Comparison of ENCODE assay signal across 8 cellular contexts in genomic region chr10:14587540-14588083, GRCh38.
DNase-seq lines count a peak whose midpoint lies in the region; ATAC-seq and TF ChIP-seq lines count a peak whose summit lies in the region.

No MANE protein-coding gene starts in this region.

- no peaks in the 10 kb centered on the region for H3K27me3 ChIP-seq in CD8-positive, alpha-beta T cell (ENCODE audit: insufficient read depth, low read length)

- peak overlapping the region; percentile 78 for H3K4me3 Mint-ChIP-seq in CD8-positive, alpha-beta T cell
- H3K4me3 Mint-ChIP-seq in chondrocyte (ENCODE audit: unreplicated experiment) (no peak overlapping the region), osteocyte (ENCODE audit: unreplicated experiment) (peak overlapping the region; percentile 49)

- H3K4me1 ChIP-seq in CD8-positive, alpha-beta T cell (ENCODE audit: insufficient read depth, low read length): peaks cover 92% of the 10 kb centered on the region

- H3K27ac ChIP-seq in CD8-positive, alpha-beta T cell (ENCODE audit: low read depth, low read length): peak overlapping the region; percentile 71

- ATAC-seq in CD8-positive, alpha-beta T cell: peak; percentile 10
- ATAC-seq in HG03442 (IDR thresholded peaks at IDR 0.05; ENCODE audit: unreplicated experiment) (peak; percentile 7), HG02763 (IDR thresholded peaks at IDR 0.05; ENCODE audit: unreplicated experiment) (no peak)

- CTCF ChIA-PET in CD8-positive, alpha-beta T cell (lab: Charles Lee): interaction anchor here (0.7 to 1.5 kb wide), 6 partner anchors 8 to 236 kb away, joined by 3 to 6 read pairs (median 4); no protein-coding TSS in a partner anchor

- no peak for TF ChIP-seq CTCF in CD8-positive, alpha-beta T cell (IDR thresholded peaks at IDR 0.05)
- TF ChIP-seq CTCF in chondrocyte (IDR thresholded peaks at IDR 0.05): no peak
- TF ChIP-seq CTCF in osteocyte (IDR thresholded peaks at IDR 0.05): no peak

- H3K27ac Mint-ChIP-seq in CD8-positive, alpha-beta T cell: peak overlapping the region; percentile 97
- peak overlapping the region; percentile 87 for H3K27ac Mint-ChIP-seq in chondrocyte (ENCODE audit: unreplicated experiment)
- H3K27ac Mint-ChIP-seq in osteocyte (ENCODE audit: unreplicated experiment): peak overlapping the region; percentile 95

- POLR2A ChIA-PET in CD8-positive, alpha-beta T cell (lab: Charles Lee): interaction anchor here (0.5 to 3.1 kb wide), 9 partner anchors 12 to 506 kb away, joined by 3 to 12 read pairs (median 4); partner anchors contain the start of genes CDNF, HSPA14 and MSANTD7

- peak overlapping the region; percentile 34 for H3K4me3 ChIP-seq in CD8-positive, alpha-beta T cell (ENCODE audit: low read depth, low read length)

- peaks cover 19% of the 10 kb centered on the region for H3K36me3 Mint-ChIP-seq in CD8-positive, alpha-beta T cell
- H3K36me3 Mint-ChIP-seq in chondrocyte (ENCODE audit: low read depth) (no peaks in the 10 kb centered on the region), osteocyte (ENCODE audit: unreplicated experiment) (peaks cover 8% of the 10 kb centered on the region)

- H3K36me3 ChIP-seq in CD8-positive, alpha-beta T cell (ENCODE audit: insufficient read depth, low read length): no peaks in the 10 kb centered on the region

- no peaks in the 10 kb centered on the region for H3K9me3 Mint-ChIP-seq in CD8-positive, alpha-beta T cell
- no peaks in the 10 kb centered on the region for H3K9me3 Mint-ChIP-seq in chondrocyte (ENCODE audit: low read depth)
- no peaks in the 10 kb centered on the region for H3K9me3 Mint-ChIP-seq in osteocyte (ENCODE audit: unreplicated experiment)

- H3K27me3 Mint-ChIP-seq in CD8-positive, alpha-beta T cell (ENCODE audit: low read depth): no peaks in the 10 kb centered on the region
- H3K27me3 Mint-ChIP-seq in chondrocyte (ENCODE audit: low read depth): no peaks in the 10 kb centered on the region
- H3K27me3 Mint-ChIP-seq in osteocyte (ENCODE audit: unreplicated experiment): no peaks in the 10 kb centered on the region

- intact Hi-C loops in CD8-positive, alpha-beta T cell (cut with DNase I, micrococcal nuclease): loop anchor here (1.0 to 10.0 kb wide), 7 partner anchors 12 to 803 kb away; partner anchors contain the start of genes DCLRE1C (in 1 of the 2), MEIG1 (in 1 of the 2) and NMT2 (in 1 of the 2)

- H3K4me1 Mint-ChIP-seq in CD8-positive, alpha-beta T cell (ENCODE audit: low read depth): peaks cover 94% of the 10 kb centered on the region
- peaks cover 24% of the 10 kb centered on the region for H3K4me1 Mint-ChIP-seq in chondrocyte (ENCODE audit: low read depth)
- H3K4me1 Mint-ChIP-seq in osteocyte (ENCODE audit: unreplicated experiment): peaks cover 31% of the 10 kb centered on the region

- H3K9me3 ChIP-seq in CD8-positive, alpha-beta T cell (ENCODE audit: low read length): no peaks in the 10 kb centered on the region

- DNase-seq in CD8-positive, alpha-beta T cell: peak in 1 of 7 experiments; percentile 62
- DNase-seq in chondrocyte (ENCODE audit: low spot score) (no peak), osteocyte (ENCODE audit: extremely low spot score, unreplicated experiment) (no peak), DMS 273 (lab: John Stamatoyannopoulos, UW; ENCODE audit: unreplicated experiment) (no peak), NCI-H82 (lab: John Stamatoyannopoulos, UW) (no peak), A172 (ENCODE audit: low spot score) (no peak)
